In the genomic region with DNA sequence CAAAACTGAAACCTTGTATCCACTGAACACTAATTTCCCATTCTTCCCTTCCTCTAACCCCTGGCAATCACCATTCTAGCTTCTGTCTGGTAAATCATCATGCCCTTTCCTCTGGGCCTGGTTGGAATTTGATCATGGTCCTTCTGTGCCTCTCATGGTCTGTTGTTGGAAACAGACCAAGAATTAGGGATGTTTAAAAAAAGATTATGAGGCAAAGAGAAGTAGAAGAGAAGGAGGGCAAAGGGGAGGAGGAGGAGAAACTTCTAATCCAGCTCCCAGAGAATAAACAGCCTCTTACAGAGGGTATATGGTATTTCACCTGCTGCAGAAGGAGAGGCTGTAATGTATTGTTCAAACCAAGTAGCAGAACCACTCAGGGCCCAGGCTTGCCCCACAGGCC, we compare ENCODE assay signal across 20 cellular contexts. TPM values are rescaled to one million over a fixed set of nuclear protein-coding genes. Genes with fewer than 3 reads are reported as not detected.
A peak's percentile ranks its signal among the peaks of the same experiment; 100 is the strongest.
DNase-seq lines count a peak whose midpoint lies in the region; ATAC-seq lines count a peak whose summit lies in the region.
"Had no signal": no experiment of that assay in that cellular context is flagged by ENCODE, and none has a peak within 500 bp of the region (broad histone marks: within the 10 kb centered on the region; RNA-seq: fewer than 3 reads in every experiment).

No MANE protein-coding gene starts in this region.

- ATAC-seq in Right ventricle myocardium superior (ENCODE audit: poor library complexity) (peak; percentile 61), right cardiac atrium (peak; percentile 54 to 61), HG02678 (IDR thresholded peaks at IDR 0.05; ENCODE audit: unreplicated experiment) (no peak)
- ATAC-seq: GM23338, HCT116, PC-3 had no signal

- H3K27me3 ChIP-seq in right cardiac atrium (ENCODE audit: control insufficient read depth, insufficient read depth) = no peaks in the 10 kb centered on the region
- H3K27me3 ChIP-seq: BE2C, SJSA1 had no signal

- intact Hi-C loops in Right ventricle myocardium superior (cut with DNase I) = no loop called here
- intact Hi-C loops in right cardiac atrium (cut with DNase I) = no loop called here

- H3K9me3 ChIP-seq in right cardiac atrium (ENCODE audit: control insufficient read depth, low read length) = no peaks in the 10 kb centered on the region
- H3K9me3 ChIP-seq: BE2C, Caco-2, SJSA1 had no signal

- peak; percentile 6 for DNase-seq in NCI-H2196 (lab: John Stamatoyannopoulos, UW; ENCODE audit: unreplicated experiment)
- DNase-seq in NCI-H2196 treated with DMSO at 0.1 percent for 48 hours (lab: John Stamatoyannopoulos, UW; ENCODE audit: unreplicated experiment) = no peak
- no peak for DNase-seq in Right ventricle myocardium superior
- no peak for DNase-seq in right cardiac atrium
- no peak for DNase-seq in amniotic stem cell (lab: John Stamatoyannopoulos, UW)
- DNase-seq in COR-L47 (lab: John Stamatoyannopoulos, UW) = no peak
- DNase-seq: BE2C; Caco-2; CD4-positive, CD25-positive, alpha-beta regulatory T cell; KBM-7; NCI-H187 treated with DMSO at 0.1 percent for 48 hours; NCI-H510A; NCI-H774; PC-3; RPMI8226 had no signal

- peaks cover 4% of the 10 kb centered on the region for H3K4me1 ChIP-seq in right cardiac atrium (ENCODE audit: control insufficient read depth, insufficient read depth, low read length)
- H3K4me1 ChIP-seq: BE2C, Caco-2, SJSA1 had no signal

- H3K27ac ChIP-seq in right cardiac atrium (ENCODE audit: low read length) = peak overlapping the region; percentile 75
- H3K27ac ChIP-seq: SJSA1 had no signal

- no peak overlapping the region for H3K4me3 ChIP-seq in right cardiac atrium (ENCODE audit: low read length)
- H3K4me3 ChIP-seq: GM23338, SJSA1 had no signal

RNA-seq across cellular contexts. Expression of a gene that starts 10.6 kb away (rescaled TPM):
- total RNA-seq in Right ventricle myocardium superior (151 TPM), right cardiac atrium (100 to 1,000 TPM in 2 of 4 donors, 10 to 100 TPM in 2; 78.3 to 147 (median 96.8) TPM)
- 70.8 TPM for polyA plus RNA-seq in right cardiac atrium
- polyA plus RNA-seq: CD4-positive, CD25-positive, alpha-beta regulatory T cell had no signal

RNA-seq across cellular contexts. Expression of a gene that starts 18.7 kb away (rescaled TPM):
- total RNA-seq in Right ventricle myocardium superior (not detected), right cardiac atrium (1 to 10 TPM in 1 of 4 donors, not detected in 3; 1.1 TPM)
- polyA plus RNA-seq in right cardiac atrium = 0.20 TPM
- total RNA-seq: A172, Caco-2, GM23338, PC-3, SJSA1 had no signal

RNA-seq across cellular contexts. Expression of a gene that starts 22.0 kb away (rescaled TPM):
- 1.9 TPM for total RNA-seq in Right ventricle myocardium superior
- total RNA-seq in right cardiac atrium = 1 to 10 TPM; 2.9 to 4.9 (median 4.5) TPM
- 3.1 TPM for polyA plus RNA-seq in right cardiac atrium
- polyA plus RNA-seq: CD4-positive, CD25-positive, alpha-beta regulatory T cell had no signal

RNA-seq across cellular contexts. Expression of a gene that starts 40.3 kb away (rescaled TPM):
- total RNA-seq in Right ventricle myocardium superior (28.7 TPM), right cardiac atrium (10 to 100 TPM; 22.9 to 28.3 (median 26.7) TPM)
- polyA plus RNA-seq in right cardiac atrium = 40.7 TPM
